ENCODE assay signal across 8 cellular contexts in the genomic region with DNA sequence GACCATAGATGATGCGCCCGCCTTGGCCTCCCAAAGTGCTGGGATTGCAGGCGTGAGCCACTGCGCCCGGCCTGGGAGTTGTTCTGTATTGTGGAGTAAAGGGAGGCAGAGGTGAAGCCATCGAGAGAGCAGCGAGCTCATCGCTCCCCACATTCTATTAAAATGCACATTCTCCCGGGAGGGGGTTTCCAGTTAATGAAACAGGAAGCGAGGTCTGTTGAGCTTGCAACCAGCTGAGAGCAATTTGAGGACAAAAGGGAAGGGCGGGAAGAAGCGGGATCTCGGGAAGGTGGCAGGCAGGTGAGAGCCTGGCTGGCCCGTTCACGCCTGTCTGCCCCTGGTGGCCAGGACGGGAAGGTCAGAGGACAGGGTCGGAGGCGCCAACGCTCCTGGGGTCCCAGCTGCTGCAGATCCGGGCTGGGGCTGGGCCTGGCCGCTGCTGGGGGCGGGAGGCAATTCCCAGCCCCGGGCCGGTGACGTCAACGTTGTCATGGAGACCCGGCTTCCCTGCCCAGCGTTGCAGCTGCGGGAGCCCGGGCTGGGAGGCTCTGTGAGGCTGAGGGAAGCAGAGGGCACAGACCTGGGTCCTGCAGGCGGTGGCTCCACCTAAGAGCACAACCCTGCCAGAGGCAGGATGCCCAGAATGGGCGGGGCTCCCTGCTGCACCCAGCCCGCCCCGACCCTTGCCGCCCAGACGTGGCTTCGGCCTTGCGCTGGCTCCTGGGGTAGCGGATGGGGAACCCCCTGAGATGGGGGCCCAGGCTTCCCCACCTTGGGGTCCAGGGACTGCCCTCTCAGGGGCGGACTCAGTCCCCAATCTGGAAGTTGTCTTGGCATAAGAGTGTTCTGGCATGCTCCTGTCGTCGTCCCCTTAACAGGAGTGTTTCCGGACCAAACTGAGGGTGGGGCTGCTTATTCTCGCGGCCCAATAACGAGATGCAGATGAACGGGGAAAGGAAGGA. TPM values are rescaled to one million over a fixed set of nuclear protein-coding genes. Genes with fewer than 3 reads are reported as not detected.
DNase-seq lines count a peak whose midpoint lies in the region; ATAC-seq and TF ChIP-seq lines count a peak whose summit lies in the region.

No MANE protein-coding gene starts in this region.

- no peak overlapping the region for H2AK5ac ChIP-seq in trophoblast cell (ENCODE audit: low read length)

- H3K9ac ChIP-seq in trophoblast cell (ENCODE audit: low read length) = no peak overlapping the region

- peak overlapping the region; percentile 42 for H3K4me2 ChIP-seq in trophoblast cell (ENCODE audit: low read length)

- H3K27ac Mint-ChIP-seq in activated naive CD8-positive, alpha-beta T cell treated with anti-CD3 and anti-CD28 coated beads, Interleukin-2, amount 50 U/mL, for 24 hours = peak overlapping the region; percentile 85

- no peak overlapping the region for H4K91ac ChIP-seq in trophoblast cell (ENCODE audit: low read depth, low read length)

- no peak overlapping the region for H3K14ac ChIP-seq in trophoblast cell (ENCODE audit: low read length)

- H2BK5ac ChIP-seq in trophoblast cell (ENCODE audit: low read depth, low read length, poor library complexity) = peak overlapping the region; percentile 16

- DNase-seq in DMS 273 treated with DMSO at 0.1 percent for 48 hours (lab: John Stamatoyannopoulos, UW) (peak; percentile 79), LHCN-M2 (ENCODE audit: low read depth) (peak; percentile 46), SJSA1 (ENCODE audit: low read depth in 1 of 2, low spot score in 2 of 2) (peak; percentile 83 to 88), heart right ventricle (peak; percentile 89 to 91), trophoblast cell (peak; percentile 96 to 97), ureter (ENCODE audit: low spot score) (peak; percentile 84)
- peak; percentile 67 for DNase-seq in activated naive CD8-positive, alpha-beta T cell treated with anti-CD3 and anti-CD28 coated beads, Interleukin-2, amount 50 U/mL, for 24 hours

- peak; percentile 32 to 71 (median 62) for TF ChIP-seq CTCF in heart right ventricle (IDR thresholded peaks at IDR 0.05)

- peaks cover 11% of the 10 kb centered on the region for H3K4me1 ChIP-seq in SJSA1 (replicated peaks)
- H3K4me1 ChIP-seq in heart right ventricle = peaks cover 4 to 16% (median 12%) of the 10 kb centered on the region in 9 donors
- peaks cover 9 to 12% of the 10 kb centered on the region in 2 experiments for H3K4me1 ChIP-seq in trophoblast cell (ENCODE audit: control insufficient read depth in 1 of 2, insufficient read depth in 2 of 2, low read length in 2 of 2)

- peaks cover 14% of the 10 kb centered on the region for H3K4me1 Mint-ChIP-seq in activated naive CD8-positive, alpha-beta T cell treated with anti-CD3 and anti-CD28 coated beads, Interleukin-2, amount 50 U/mL, for 24 hours

- peak overlapping the region; percentile 69 for H3K27ac ChIP-seq in SJSA1
- peak overlapping the region in 9 of 10 donors; percentile 23 to 85 (median 68) for H3K27ac ChIP-seq in heart right ventricle
- no peak overlapping the region for H3K27ac ChIP-seq in trophoblast cell (ENCODE audit: low read depth, low read length)

- H2AFZ ChIP-seq in trophoblast cell (ENCODE audit: insufficient read depth, low read length, poor library complexity) = peak overlapping the region; percentile 5

- H3K36me3 ChIP-seq in SJSA1 (no peaks in the 10 kb centered on the region), heart right ventricle (no peaks in the 10 kb centered on the region), trophoblast cell (ENCODE audit: control insufficient read depth in 1 of 2, insufficient read depth in 2 of 2, low read length in 2 of 2) (no peaks in the 10 kb centered on the region)

- no peak overlapping the region for H3K4ac ChIP-seq in trophoblast cell (ENCODE audit: low read depth, low read length)

- no peaks in the 10 kb centered on the region for H3K79me2 ChIP-seq in trophoblast cell (ENCODE audit: control insufficient read depth, insufficient read depth, low read length, poor library complexity)

- H3K9me3 Mint-ChIP-seq in activated naive CD8-positive, alpha-beta T cell treated with anti-CD3 and anti-CD28 coated beads, Interleukin-2, amount 50 U/mL, for 24 hours = no peaks in the 10 kb centered on the region

- no peak overlapping the region for H3K23ac ChIP-seq in trophoblast cell (ENCODE audit: low read length)

- no peak overlapping the region for H3K18ac ChIP-seq in trophoblast cell (ENCODE audit: low read length)

- H3K27me3 Mint-ChIP-seq in activated naive CD8-positive, alpha-beta T cell treated with anti-CD3 and anti-CD28 coated beads, Interleukin-2, amount 50 U/mL, for 24 hours = no peaks in the 10 kb centered on the region

- 10 to 12% methylated on average over 47 of the region's 47 CpGs for WGBS in heart right ventricle, 2 donors
- no CpG with 5 or more reads among the region's 47 CpGs for WGBS in trophoblast cell (ENCODE audit: extremely low coverage, insufficient coverage, insufficient read length)

- no peaks in the 10 kb centered on the region for H3K9me3 ChIP-seq in SJSA1 (replicated peaks)
- no peaks in the 10 kb centered on the region for H3K9me3 ChIP-seq in heart right ventricle
- H3K9me3 ChIP-seq in trophoblast cell (ENCODE audit: insufficient read depth, low read depth, low read length) = no peaks in the 10 kb centered on the region

- peak overlapping the region; percentile 79 for H3K4me3 Mint-ChIP-seq in activated naive CD8-positive, alpha-beta T cell treated with anti-CD3 and anti-CD28 coated beads, Interleukin-2, amount 50 U/mL, for 24 hours

- H3K27me3 ChIP-seq in SJSA1 (replicated peaks) (no peaks in the 10 kb centered on the region), heart right ventricle (peaks cover 0 to 3% (median 0%) of the 10 kb centered on the region in 7 donors), trophoblast cell (ENCODE audit: insufficient read depth, low read length) (no peaks in the 10 kb centered on the region)

- peak overlapping the region; percentile 53 for H4K8ac ChIP-seq in trophoblast cell (ENCODE audit: low read depth, low read length)

- peak overlapping the region; percentile 25 for H3K4me3 ChIP-seq in SJSA1
- peak overlapping the region in 9 of 10 donors; percentile 34 to 59 (median 48) for H3K4me3 ChIP-seq in heart right ventricle
- H3K4me3 ChIP-seq in trophoblast cell (ENCODE audit: low read depth, low read length) = no peak overlapping the region

- H3K36me3 Mint-ChIP-seq in activated naive CD8-positive, alpha-beta T cell treated with anti-CD3 and anti-CD28 coated beads, Interleukin-2, amount 50 U/mL, for 24 hours (ENCODE audit: low read depth) = no peaks in the 10 kb centered on the region

- peaks cover 11% of the 10 kb centered on the region for H3K79me1 ChIP-seq in trophoblast cell (ENCODE audit: low read length)

- no peak overlapping the region for H4K12ac ChIP-seq in trophoblast cell (ENCODE audit: low read depth, low read length)

- intact Hi-C loops in heart right ventricle (cut with DNase I) = loop anchor here in 5 of 10 donors (10.0 kb wide), 3 partner anchors 526 to 726 kb away; a partner anchor contains a TSS

- no peak overlapping the region for H2BK120ac ChIP-seq in trophoblast cell (ENCODE audit: insufficient read depth, low read length, poor library complexity)

- H2BK12ac ChIP-seq in trophoblast cell (ENCODE audit: low read length) = no peak overlapping the region

- ATAC-seq in GM21576 (IDR thresholded peaks at IDR 0.05; ENCODE audit: unreplicated experiment) (peak; percentile 62), heart right ventricle (peak; percentile 92 to 97 (median 95))
- ATAC-seq in activated naive CD8-positive, alpha-beta T cell treated with anti-CD3 and anti-CD28 coated beads, Interleukin-2, amount 50 U/mL, for 24 hours = peak; percentile 89

RNA-seq across cellular contexts. Expression of a gene that starts 48.7 kb away (rescaled TPM):
- total RNA-seq in LHCN-M2 (2014; rRNA removed) = 0.06 and 0.17 TPM in 2 replicates
- polyA plus RNA-seq in LHCN-M2 (2012) = 0.52 TPM
- total RNA-seq in SJSA1 (2014; rRNA removed; shearing (Covaris generic)) = 0.03 and 0.08 TPM in 2 replicates
- 10 to 100 TPM in 2 of 10 donors, 1 to 10 TPM in 8; 4.1 to 18.2 (median 6.9) TPM for total RNA-seq in heart right ventricle
- polyA plus RNA-seq in heart right ventricle = 1 to 10 TPM; 2.4 to 5.6 TPM
- polyA plus RNA-seq in trophoblast cell (2013) = 0.68 and 0.85 TPM in 2 replicates
- total RNA-seq in ureter = 37.6 TPM

Comparison
In these comparisons a context has a peak if more than half of its experiments do, and no peak if none do; other contexts are left out.
1. DNase-seq: peak in every context shown above with its lines; median percentile 96 in trophoblast cell; 90 in heart right ventricle; 86 in SJSA1; 84 in ureter; 79 in DMS 273 treated with DMSO at 0.1 percent for 48 hours; 67 in activated naive CD8-positive, alpha-beta T cell treated with anti-CD3 and anti-CD28 coated beads, Interleukin-2, amount 50 U/mL, for 24 hours; 46 in LHCN-M2.